In the genomic region with DNA sequence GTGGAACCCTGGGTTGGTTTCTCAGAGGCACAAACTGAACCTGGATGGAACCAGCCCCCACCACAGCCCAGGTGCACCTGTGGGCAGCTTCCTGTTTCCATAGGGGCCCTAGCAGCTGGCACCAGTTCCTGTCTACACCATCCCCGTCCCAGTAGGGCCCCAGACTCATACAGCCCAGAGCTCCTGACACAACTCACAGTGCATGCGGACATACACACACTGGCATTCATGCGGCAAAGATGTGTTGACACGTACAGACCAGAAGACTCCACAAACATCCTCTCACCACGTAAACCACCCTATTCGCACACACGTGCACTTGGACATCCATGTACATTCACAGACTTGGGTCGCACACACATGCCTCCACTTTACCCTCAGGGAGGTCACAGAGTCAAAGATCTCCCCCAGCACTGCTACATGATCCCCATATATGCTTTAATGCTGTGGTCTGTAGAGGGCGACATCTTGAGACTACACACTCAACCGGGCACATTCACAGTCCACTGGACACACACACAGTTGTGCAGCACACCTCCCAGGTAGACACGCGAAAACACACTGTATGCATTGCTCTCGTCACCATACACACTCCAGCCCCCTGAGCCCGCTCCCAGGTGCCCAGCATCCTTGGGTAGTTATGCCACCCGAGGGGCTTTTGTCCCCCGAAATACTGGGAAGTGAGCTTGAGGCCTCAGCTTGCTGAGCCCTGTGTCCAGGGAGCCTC, we compare ENCODE assay signal across 8 cellular contexts. TPM values are rescaled to one million over a fixed set of nuclear protein-coding genes. Genes with fewer than 3 reads are reported as not detected.
DNase-seq lines count a peak whose midpoint lies in the region; ATAC-seq, FAIRE-seq and TF ChIP-seq lines count a peak whose summit lies in the region.

No MANE protein-coding gene starts in this region.

- H3K9ac ChIP-seq in MM.1S (ENCODE audit: low read length): peak overlapping the region; percentile 89
- H3K9ac ChIP-seq in GM12878 (ENCODE audit: control insufficient read depth, insufficient read depth, low read length): peak overlapping the region; percentile 93

- peak; percentile 59 for ATAC-seq in GM12878
- ATAC-seq in memory B cell (ENCODE audit: low read depth): peak; percentile 64

- H2AFZ ChIP-seq in MM.1S (ENCODE audit: low read length) (no peak overlapping the region), GM12878 (ENCODE audit: control insufficient read depth, low read depth, low read length) (peak overlapping the region; percentile 26; the same call in 1 of the 2 replicates)

- BruUV-seq in GM12878 (replicated peaks; lab: Mats Ljungman, UMichigan): no TSS peak

- TF ChIP-seq CTCF in HEK293 (tag by site-specific recombination; IDR thresholded peaks at IDR 0.05) (peak; percentile 35; the same call in 1 of the 2 replicates), MM.1S (IDR thresholded peaks at IDR 0.05; ENCODE audit: low read length) (peak; percentile 52), GM12878 (IDR thresholded peaks at IDR 0.05 in 2 of 3, conservative IDR thresholded peaks at IDR 0.05 in 1 of 3; ENCODE audit: control insufficient read depth in 2 of 3, extremely low read depth in 1 of 3, insufficient read depth in 1 of 3, low read depth in 3 of 3, low read length in 3 of 3) (peak; percentile 52 to 65 (median 53))

- peaks cover 28% of the 10 kb centered on the region for H3K4me1 Mint-ChIP-seq in activated naive CD4-positive, alpha-beta T cell treated with anti-CD3 and anti-CD28 coated beads for 36 hours (ENCODE audit: low read depth)
- peaks cover 63% of the 10 kb centered on the region for H3K4me1 Mint-ChIP-seq in memory B cell

- RAD21 ChIA-PET in GM12878 (lab: Charles Lee; ENCODE audit: unreplicated experiment): interaction anchor here (0.6 to 14.6 kb wide), 14 partner anchors 11 to 248 kb away, joined by 3 to 186 read pairs (median 16); partner anchors contain the start of gene CXXC5

- no peaks in the 10 kb centered on the region for H3K9me2 ChIP-seq in MM.1S (replicated peaks; ENCODE audit: insufficient read depth, low read length)

- H3K4me1 ChIP-seq in HEK293 (ENCODE audit: control insufficient read depth, insufficient read depth, low read length): peaks cover 4% of the 10 kb centered on the region; the same call in 1 of the 2 replicates
- H3K4me1 ChIP-seq in MM.1S (ENCODE audit: low read length): peaks cover 35% of the 10 kb centered on the region
- peaks cover 54% of the 10 kb centered on the region for H3K4me1 ChIP-seq in GM12878 (ENCODE audit: control insufficient read depth, insufficient read depth, low read length)

- peak in 1 of 2 experiments; percentile 37; a peak in 1 of 4 replicates for TF ChIP-seq EP300 in GM12878 (IDR thresholded peaks at IDR 0.05; ENCODE audit: borderline replicate concordance in 1 of 2, control insufficient read depth in 1 of 2, low read depth in 2 of 2, low read length in 2 of 2)

- H3K36me3 Mint-ChIP-seq in activated naive CD4-positive, alpha-beta T cell treated with anti-CD3 and anti-CD28 coated beads for 36 hours (ENCODE audit: low read depth): no peaks in the 10 kb centered on the region
- H3K36me3 Mint-ChIP-seq in memory B cell: peaks cover 3% of the 10 kb centered on the region

- H3K4me2 ChIP-seq in MM.1S (ENCODE audit: low read depth, low read length) (peak overlapping the region; percentile 94), GM12878 (ENCODE audit: control insufficient read depth, insufficient read depth) (peak overlapping the region; percentile 92)

- no peaks in the 10 kb centered on the region for H3K9me3 ChIP-seq in HEK293 (ENCODE audit: control insufficient read depth, insufficient read depth, low read depth, low read length)
- no peaks in the 10 kb centered on the region for H3K9me3 ChIP-seq in MM.1S (replicated peaks; ENCODE audit: insufficient read depth, low read length)
- no peaks in the 10 kb centered on the region for H3K9me3 ChIP-seq in GM12878 (replicated peaks; ENCODE audit: control insufficient read depth, insufficient read depth, low read length)

- H3K4me3 ChIP-seq in HEK293 (ENCODE audit: low read depth, low read length) (no peak overlapping the region), MM.1S (ENCODE audit: low read length) (peak overlapping the region; percentile 81), GM12878 (peak overlapping the region; percentile 84)

- no peaks in the 10 kb centered on the region for H3K9me3 Mint-ChIP-seq in activated naive CD4-positive, alpha-beta T cell treated with anti-CD3 and anti-CD28 coated beads for 36 hours
- no peaks in the 10 kb centered on the region for H3K9me3 Mint-ChIP-seq in memory B cell

- H3K27me3 ChIP-seq in MM.1S (replicated peaks; ENCODE audit: insufficient read depth, low read length): no peaks in the 10 kb centered on the region
- no peaks in the 10 kb centered on the region for H3K27me3 ChIP-seq in GM12878 (replicated peaks in 1 of 2; ENCODE audit: control insufficient read depth in 2 of 2, insufficient read depth in 2 of 2, low read length in 1 of 2)

- SMC1A ChIA-PET in GM12878 (lab: Charles Lee; ENCODE audit: uncharacterized antibody, unreplicated experiment): interaction anchor here (0.6 to 13.6 kb wide), 11 partner anchors 11 to 250 kb away, joined by 3 to 151 read pairs (median 14); partner anchors contain the start of gene CXXC5

- H3K27ac ChIP-seq in HEK293 (ENCODE audit: extremely low read depth, low read depth, low read length) (no peak overlapping the region), MM.1S (ENCODE audit: low read length) (peak overlapping the region; percentile 97), GM12878 (ENCODE audit: control insufficient read depth, insufficient read depth) (peak overlapping the region; percentile 99)

- under 1% methylated on average over 16 of the region's 16 CpGs for WGBS in GM12878 (ENCODE audit: insufficient coverage, insufficient replicate concordance, low lambda C conversion rate, missing lambda C conversion rate)

- intact Hi-C loops in activated naive CD4-positive, alpha-beta T cell treated with anti-CD3 and anti-CD28 coated beads for 36 hours (cut with micrococcal nuclease): no loop called here
- intact Hi-C loops in GM12878 (cut with micrococcal nuclease; ENCODE audit: unreplicated experiment): loop anchor here (1.0 kb wide), 2 partner anchors 22 to 34 kb away; partner anchors contain the start of gene CXXC5

- H3K36me3 ChIP-seq in HEK293 (ENCODE audit: control insufficient read depth in 2 of 2, insufficient read depth in 1 of 2, low read length in 2 of 2) (no peaks in the 10 kb centered on the region), MM.1S (replicated peaks; ENCODE audit: insufficient read depth, low read length) (no peaks in the 10 kb centered on the region), GM12878 (ENCODE audit: control insufficient read depth in 2 of 2, insufficient read depth in 2 of 2, low read length in 1 of 2) (peaks cover 3 to 6% of the 10 kb centered on the region in 2 experiments)

- no peak overlapping the region for H3K27ac Mint-ChIP-seq in activated naive CD4-positive, alpha-beta T cell treated with anti-CD3 and anti-CD28 coated beads for 36 hours
- H3K27ac Mint-ChIP-seq in memory B cell: peak overlapping the region; percentile 92

- peaks cover 12% of the 10 kb centered on the region for H3K27me3 Mint-ChIP-seq in activated naive CD4-positive, alpha-beta T cell treated with anti-CD3 and anti-CD28 coated beads for 36 hours (ENCODE audit: low read depth)
- no peaks in the 10 kb centered on the region for H3K27me3 Mint-ChIP-seq in memory B cell

- H3K79me2 ChIP-seq in MM.1S (ENCODE audit: low read length) (peaks cover 87% of the 10 kb centered on the region), GM12878 (ENCODE audit: control insufficient read depth, insufficient read depth, low read length) (peaks cover 95% of the 10 kb centered on the region)

- peak; percentile 91 for FAIRE-seq in GM12878 (lab: Jason Lieb, UNC)

- H3K4me3 Mint-ChIP-seq in activated naive CD4-positive, alpha-beta T cell treated with anti-CD3 and anti-CD28 coated beads for 36 hours: no peak overlapping the region
- peak overlapping the region; percentile 77 for H3K4me3 Mint-ChIP-seq in memory B cell

- peak; percentile 60 for DNase-seq in activated naive CD4-positive, alpha-beta T cell treated with anti-CD3 and anti-CD28 coated beads for 36 hours
- no peak for DNase-seq in activated naive CD4-positive, alpha-beta T cell (lab: John Stamatoyannopoulos, UW)
- DNase-seq in MM.1S: peak; percentile 96
- peak; percentile 90 for DNase-seq in GM12878 (ENCODE audit: low read depth, low spot score)
- peak; percentile 60 to 64 for DNase-seq in memory B cell (ENCODE audit: low spot score in 2 of 2)
- DNase-seq in mucosa of gallbladder (ENCODE audit: low spot score): no peak
- no peak for DNase-seq in NCI-H187 (lab: John Stamatoyannopoulos, UW)

- in situ Hi-C loops in GM12878 (cut with MboI): no loop called here

- POLR2A ChIA-PET in HEK293 (lab: Yijun Ruan, JAX): no interaction called here
- POLR2A ChIA-PET in GM12878 (lab: Charles Lee): interaction anchor here (0.7 to 16.9 kb wide), 13 partner anchors 11 to 78 kb away, joined by 3 to 163 read pairs (median 10); partner anchors contain the start of gene CXXC5

- TF ChIP-seq POLR2A in GM12878 (IDR thresholded peaks at IDR 0.05; ENCODE audit: low read depth, low read length): no peak

- CTCF ChIA-PET in activated naive CD4-positive, alpha-beta T cell treated with anti-CD3 and anti-CD28 coated beads for 36 hours (lab: Charles Lee): interaction anchor here (0.6 to 1.8 kb wide), 7 partner anchors 11 to 248 kb away, joined by 3 to 7 read pairs (median 3); no protein-coding TSS in a partner anchor
- CTCF ChIA-PET in HEK293 (lab: Yijun Ruan, JAX): interaction anchor here (0.8 to 4.1 kb wide), 4 partner anchors 10 to 95 kb away, joined by 3 to 26 read pairs (median 4); no protein-coding TSS in a partner anchor
- CTCF ChIA-PET in GM12878 (lab: Yijun Ruan, JAX): interaction anchor here (0.6 to 13.8 kb wide), 25 partner anchors 9 to 606 kb away, joined by 3 to 186 read pairs (median 4); no protein-coding TSS in a partner anchor

- no peaks in the 10 kb centered on the region for H4K20me1 ChIP-seq in MM.1S (ENCODE audit: insufficient read depth, low read length)
- H4K20me1 ChIP-seq in GM12878 (ENCODE audit: control insufficient read depth, insufficient read depth): peaks cover 4% of the 10 kb centered on the region; the same call in 1 of the 2 replicates

- TF ChIP-seq RAD21 in GM12878 (IDR thresholded peaks at IDR 0.05; ENCODE audit: insufficient read depth, low read depth, low read length): peak; percentile 34

- peaks cover 55% of the 10 kb centered on the region for H3F3A ChIP-seq in MM.1S (ENCODE audit: insufficient read depth, low read length)

RNA-seq across cellular contexts. Expression of gene CXXC5, which starts 22.4 kb away (rescaled TPM):
- 1 to 10 TPM; 1.2 to 1.7 TPM for total RNA-seq in activated naive CD4-positive, alpha-beta T cell treated with anti-CD3 and anti-CD28 coated beads for 36 hours
- 37.6 and 40.4 TPM in 2 replicates for total RNA-seq in GM12878 (2013; cell fraction: nucleolus; rRNA removed)
- total RNA-seq in GM12878 (2014; rRNA removed) (71.4 and 90.8 TPM in 2 replicates), GM12878 (2014; rRNA removed; fragmentation: Illumina TruSeq; extraction: Trizol) (24.9 and 26.8 TPM in 2 replicates), GM12878 (2021) (64.2 and 64.4 TPM in 2 replicates), mucosa of gallbladder (71.7 TPM)
- polyA plus RNA-seq in GM12878 (2011; ENCODE audit: low read depth): 17.9 TPM
- polyA plus RNA-seq in GM12878 (2011; rRNA removed) (55.4 and 57.5 TPM in 2 replicates), GM12878 (2014; fragmentation: Illumina TruSeq; extraction: Trizol) (25.6 and 36.0 TPM in 2 replicates), GM12878 (2014; fragmentation: Nextera tagmentation; extraction: Ambion mirVana) (1 to 10 TPM; 1.8 to 6.0 TPM), GM12878 (2014; rRNA removed) (59.1 and 68.6 TPM in 2 replicates), GM12878 (2016; fragmentation: Nextera tagmentation; extraction: Ambion mirVana) (10 to 100 TPM; 33.8 to 45.4 TPM)
- polyA plus RNA-seq in GM12878 (2011; cell fraction: cytosol; rRNA removed): 54.8 and 79.5 TPM in 2 replicates
- polyA plus RNA-seq in GM12878 (2011; cell fraction: nucleus; rRNA removed): 43.4 and 55.0 TPM in 2 replicates
- 31.3 and 43.2 TPM in 2 replicates for polyA plus RNA-seq in GM12878 (2012)
- 32.3 and 76.6 TPM in 2 replicates for polyA minus RNA-seq in GM12878 (2011; rRNA and poly(A)+ RNA removed)
- 19.3 and 41.6 TPM in 2 replicates for polyA minus RNA-seq in GM12878 (2011; cell fraction: cytosol; rRNA and poly(A)+ RNA removed)
- 25.8 and 43.7 TPM in 2 replicates for polyA minus RNA-seq in GM12878 (2011; cell fraction: nucleus; rRNA and poly(A)+ RNA removed)

Comparison
In these comparisons a context has a peak if more than half of its experiments do, and no peak if none do; other contexts are left out.
1. DNase-seq: peak in activated naive CD4-positive, alpha-beta T cell treated with anti-CD3 and anti-CD28 coated beads for 36 hours (single experiment), MM.1S (single experiment), GM12878 (single experiment) and memory B cell (2 of 2); none in activated naive CD4-positive, alpha-beta T cell (0 of 4), mucosa of gallbladder (single experiment) and NCI-H187 (0 of 2).
2. RNA of gene CXXC5, which starts 22.4 kb away (total RNA-seq): 71.7 TPM in mucosa of gallbladder (single experiment) and 24.9 to 90.8 TPM in GM12878; 1.2 to 1.7 TPM in activated naive CD4-positive, alpha-beta T cell treated with anti-CD3 and anti-CD28 coated beads for 36 hours; every median in the first group is over 4 times any median in the second.
3. Peak in every context shown above with its lines, with median percentiles within 50 percentile points of each other: CTCF ChIP-seq.